22 cellular contexts compared by ENCODE assay signal in the genomic region with DNA sequence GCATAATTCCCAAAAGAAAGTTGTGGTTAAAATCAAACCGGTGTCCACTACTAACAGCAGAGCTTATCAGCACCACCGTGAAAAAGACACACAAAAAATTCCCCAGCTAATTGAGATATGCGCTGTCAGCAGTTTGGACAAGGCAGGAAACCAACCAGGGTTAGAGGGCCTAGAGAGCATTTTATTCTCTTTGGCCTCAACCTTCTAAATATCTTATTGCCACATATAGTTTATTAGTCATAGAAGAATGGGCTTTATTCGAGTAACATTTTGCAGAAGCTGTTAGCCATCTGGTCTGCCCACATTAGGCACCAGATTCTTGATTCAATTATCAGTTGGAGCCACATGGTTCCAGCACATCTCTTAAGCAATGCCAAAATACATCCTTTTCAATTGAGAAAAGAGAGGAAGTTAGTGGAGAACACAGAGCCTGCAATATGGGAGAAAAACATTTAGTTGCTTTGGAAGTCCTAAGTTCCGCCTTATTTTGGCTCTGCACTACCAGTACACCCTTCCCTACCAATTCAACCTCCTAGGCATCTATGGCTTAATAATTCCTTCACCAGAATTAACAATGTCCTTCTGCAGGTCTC.
DNase-seq lines count a peak whose midpoint lies in the region; ATAC-seq and TF ChIP-seq lines count a peak whose summit lies in the region.
"Had no signal": no experiment of that assay in that cellular context is flagged by ENCODE, and none has a peak within 500 bp of the region (broad histone marks: within the 10 kb centered on the region; RNA-seq: fewer than 3 reads in every experiment).

No MANE protein-coding gene starts in this region.

- H3K4me1 Mint-ChIP-seq in glutamatergic neuron (ENCODE audit: low read depth, unreplicated experiment): peaks cover 7% of the 10 kb centered on the region
- H3K4me1 Mint-ChIP-seq in activated CD8-positive, alpha-beta T cell treated with anti-CD3 and anti-CD28 coated beads, Interleukin-2, amount 10 ng/mL, durations not matched to agents 7 days and 5 days (ENCODE audit: low read depth): no peaks in the 10 kb centered on the region
- H3K4me1 Mint-ChIP-seq: T-cell had no signal

- peaks cover 5% of the 10 kb centered on the region for H3K9me3 Mint-ChIP-seq in glutamatergic neuron (ENCODE audit: unreplicated experiment)
- no peaks in the 10 kb centered on the region for H3K9me3 Mint-ChIP-seq in activated CD8-positive, alpha-beta T cell treated with anti-CD3 and anti-CD28 coated beads, Interleukin-2, amount 10 ng/mL, durations not matched to agents 7 days and 5 days (ENCODE audit: insufficient read depth)

- peaks cover 5% of the 10 kb centered on the region for H3K4me1 ChIP-seq in body of pancreas
- no peaks in the 10 kb centered on the region for H3K4me1 ChIP-seq in left lung
- H3K4me1 ChIP-seq: Caco-2, uterus had no signal

- H3K27me3 ChIP-seq in body of pancreas: no peaks in the 10 kb centered on the region
- H3K27me3 ChIP-seq in left lung: no peaks in the 10 kb centered on the region
- H3K27me3 ChIP-seq: uterus had no signal

- H3K36me3 ChIP-seq in body of pancreas (replicated peaks in 1 of 2; ENCODE audit: insufficient read depth in 1 of 2, low read depth in 2 of 2): no peaks in the 10 kb centered on the region
- H3K36me3 ChIP-seq in left lung: no peaks in the 10 kb centered on the region
- H3K36me3 ChIP-seq: uterus had no signal

- H3K27ac Mint-ChIP-seq in glutamatergic neuron (ENCODE audit: unreplicated experiment): peak overlapping the region; percentile 28
- no peak overlapping the region for H3K27ac Mint-ChIP-seq in activated CD8-positive, alpha-beta T cell treated with anti-CD3 and anti-CD28 coated beads, Interleukin-2, amount 10 ng/mL, durations not matched to agents 7 days and 5 days
- H3K27ac Mint-ChIP-seq: activated CD4-positive, alpha-beta memory T cell treated with anti-CD3 and anti-CD28 coated beads for 36 hours; activated T-cell treated with anti-CD3 and anti-CD28 coated beads, Interleukin-2, amount 50 U/mL, for 24 hours; dendritic cell treated with granulocyte-macrophage colony-stimulating factor and Interleukin-4, amounts not matched to agents 40 ng/mL and 50 ng/mL, for 4 days; T-cell had no signal

- POLR2A ChIA-PET in activated CD8-positive, alpha-beta T cell treated with anti-CD3 and anti-CD28 coated beads, Interleukin-2, amount 10 ng/mL, durations not matched to agents 7 days and 5 days (lab: Charles Lee): no interaction called here

- CTCF ChIA-PET in activated CD8-positive, alpha-beta T cell treated with anti-CD3 and anti-CD28 coated beads, Interleukin-2, amount 10 ng/mL, durations not matched to agents 7 days and 5 days (lab: Charles Lee): no interaction called here

- peaks cover 10% of the 10 kb centered on the region for H3K36me3 Mint-ChIP-seq in glutamatergic neuron (ENCODE audit: unreplicated experiment)
- no peaks in the 10 kb centered on the region for H3K36me3 Mint-ChIP-seq in activated CD8-positive, alpha-beta T cell treated with anti-CD3 and anti-CD28 coated beads, Interleukin-2, amount 10 ng/mL, durations not matched to agents 7 days and 5 days (ENCODE audit: low read depth)
- H3K36me3 Mint-ChIP-seq: activated CD4-positive, alpha-beta memory T cell treated with anti-CD3 and anti-CD28 coated beads for 36 hours; T-cell had no signal

- no peak for TF ChIP-seq CTCF in body of pancreas (IDR thresholded peaks at IDR 0.05)
- no peak for TF ChIP-seq CTCF in glutamatergic neuron (IDR thresholded peaks at IDR 0.05; ENCODE audit: partially characterized antibody, unreplicated experiment)
- TF ChIP-seq CTCF in left lung (IDR thresholded peaks at IDR 0.05): no peak

- H3K9me3 ChIP-seq in body of pancreas: no peaks in the 10 kb centered on the region
- H3K9me3 ChIP-seq in left lung: peaks cover 0 to 8% of the 10 kb centered on the region in 2 donors
- H3K9me3 ChIP-seq: uterus had no signal

- no peak overlapping the region for H3K4me3 ChIP-seq in body of pancreas
- H3K4me3 ChIP-seq in left lung: no peak overlapping the region
- H3K4me3 ChIP-seq: uterus had no signal

- WGBS in body of pancreas, 2 donors: 30 to 48% methylated on average over 5 of the region's 5 CpGs

- H3K27me3 Mint-ChIP-seq in glutamatergic neuron (ENCODE audit: unreplicated experiment): peaks cover 2% of the 10 kb centered on the region
- H3K27me3 Mint-ChIP-seq in activated CD8-positive, alpha-beta T cell treated with anti-CD3 and anti-CD28 coated beads, Interleukin-2, amount 10 ng/mL, durations not matched to agents 7 days and 5 days (ENCODE audit: low read depth): no peaks in the 10 kb centered on the region
- H3K27me3 Mint-ChIP-seq: activated CD4-positive, alpha-beta memory T cell treated with anti-CD3 and anti-CD28 coated beads for 36 hours; dendritic cell treated with granulocyte-macrophage colony-stimulating factor and Interleukin-4, amounts not matched to agents 40 ng/mL and 50 ng/mL, for 4 days; T-cell had no signal

- no peak for TF ChIP-seq POLR2A in body of pancreas (IDR thresholded peaks at IDR 0.05)

- H3K27ac ChIP-seq in body of pancreas (no peak overlapping the region), left lung (no peak overlapping the region)
- H3K27ac ChIP-seq: KMS-11, uterus had no signal

- ATAC-seq in body of pancreas (peak; percentile 12), HG03460 (IDR thresholded peaks at IDR 0.05; ENCODE audit: unreplicated experiment) (no peak), left lung (no peak)
- ATAC-seq in activated CD8-positive, alpha-beta T cell treated with anti-CD3 and anti-CD28 coated beads, Interleukin-2, amount 10 ng/mL, durations not matched to agents 7 days and 5 days: no peak
- ATAC-seq: HCT116, sciatic nerve, T-cell had no signal

- intact Hi-C loops in body of pancreas (cut with DNase I): no loop called here
- intact Hi-C loops in left lung (cut with DNase I): no loop called here

- DNase-seq in GM03348 (ENCODE audit: low spot score) (peak; percentile 32), NCI-H446 (lab: John Stamatoyannopoulos, UW) (peak; percentile 60 to 89), body of pancreas (no peak), glutamatergic neuron (no peak), left lung (no peak), mesenteric fat pad (ENCODE audit: low spot score) (no peak)
- DNase-seq in activated CD8-positive, alpha-beta T cell treated with anti-CD3 and anti-CD28 coated beads, Interleukin-2, amount 10 ng/mL, durations not matched to agents 7 days and 5 days: no peak
- DNase-seq: activated CD4-positive, alpha-beta memory T cell treated with anti-CD3 and anti-CD28 coated beads for 36 hours; activated naive CD4-positive, alpha-beta T cell treated with anti-CD3 and anti-CD28 coated beads, Interleukin-2, amount 50 U/mL, for 16 hours; activated T-cell treated with anti-CD3 and anti-CD28 coated beads, Interleukin-2, amount 50 U/mL, for 24 hours; AML-193; Caco-2; occipital lobe; RPMI8226; stimulated activated CD4-positive, alpha-beta T cell treated with anti-CD3 and anti-CD28 coated beads, Interleukin-1b, Interleukin-23, amount 100 ng/mL, for 48 hours; T-cell; uterus had no signal

- H3K4me3 Mint-ChIP-seq in glutamatergic neuron (ENCODE audit: unreplicated experiment): no peak overlapping the region
- H3K4me3 Mint-ChIP-seq in activated CD8-positive, alpha-beta T cell treated with anti-CD3 and anti-CD28 coated beads, Interleukin-2, amount 10 ng/mL, durations not matched to agents 7 days and 5 days: no peak overlapping the region
- H3K4me3 Mint-ChIP-seq: activated CD4-positive, alpha-beta memory T cell treated with anti-CD3 and anti-CD28 coated beads for 36 hours; activated T-cell treated with anti-CD3 and anti-CD28 coated beads, Interleukin-2, amount 50 U/mL, for 24 hours; dendritic cell treated with granulocyte-macrophage colony-stimulating factor and Interleukin-4, amounts not matched to agents 40 ng/mL and 50 ng/mL, for 4 days; T-cell had no signal

Comparison
In these comparisons a context has a peak if more than half of its experiments do, and no peak if none do; other contexts are left out.
1. DNase-seq: peak in GM03348 (single experiment) and NCI-H446 (2 of 2); none in body of pancreas (0 of 4), glutamatergic neuron (single experiment), activated CD8-positive, alpha-beta T cell treated with anti-CD3 and anti-CD28 coated beads, Interleukin-2, amount 10 ng/mL, durations not matched to agents 7 days and 5 days (single experiment), left lung (0 of 2) and mesenteric fat pad (single experiment).